In the genomic region with DNA sequence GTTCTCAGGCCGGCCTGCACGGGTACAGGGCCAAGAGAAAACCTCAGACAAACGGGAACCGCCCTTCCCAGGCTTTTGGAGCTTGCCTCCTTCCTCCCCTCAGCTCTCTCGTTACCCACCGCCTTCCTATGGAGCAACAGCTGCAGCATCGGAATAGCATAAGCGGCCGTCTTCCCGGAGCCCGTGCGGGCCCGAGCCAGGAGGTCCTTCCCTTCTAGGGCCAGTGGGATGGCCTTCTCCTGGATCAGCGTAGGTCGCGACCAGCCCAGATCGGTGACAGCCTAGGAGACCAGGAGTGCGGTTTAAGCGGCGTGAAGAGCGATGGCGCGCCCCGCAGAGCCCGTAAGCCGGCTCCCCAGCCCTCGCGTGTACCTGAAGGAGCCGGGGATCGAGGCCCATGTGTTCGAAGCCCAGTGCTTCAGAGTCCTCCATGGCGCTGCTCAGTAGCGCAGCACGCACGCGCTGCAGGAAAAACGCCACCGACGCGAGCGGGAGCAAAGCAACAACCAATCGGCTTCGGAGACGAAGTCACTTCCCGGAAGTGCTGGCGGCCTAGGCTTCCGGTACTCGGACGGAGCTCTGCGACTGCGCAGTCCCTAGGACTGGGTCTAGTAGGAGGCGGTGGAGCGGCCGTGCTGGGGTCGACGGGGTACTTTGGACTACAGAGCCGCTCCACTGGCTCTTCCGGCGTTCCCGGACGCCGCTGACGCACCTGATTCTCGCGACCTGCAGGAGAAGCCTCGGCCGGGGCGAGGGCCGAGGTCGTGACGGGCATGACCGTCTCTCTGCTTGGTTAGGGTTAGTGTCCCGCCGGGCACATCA, we compare ENCODE assay signal across 1 cellular context.
TF ChIP-seq lines count a peak whose summit lies in the region.

A gene with protein sequence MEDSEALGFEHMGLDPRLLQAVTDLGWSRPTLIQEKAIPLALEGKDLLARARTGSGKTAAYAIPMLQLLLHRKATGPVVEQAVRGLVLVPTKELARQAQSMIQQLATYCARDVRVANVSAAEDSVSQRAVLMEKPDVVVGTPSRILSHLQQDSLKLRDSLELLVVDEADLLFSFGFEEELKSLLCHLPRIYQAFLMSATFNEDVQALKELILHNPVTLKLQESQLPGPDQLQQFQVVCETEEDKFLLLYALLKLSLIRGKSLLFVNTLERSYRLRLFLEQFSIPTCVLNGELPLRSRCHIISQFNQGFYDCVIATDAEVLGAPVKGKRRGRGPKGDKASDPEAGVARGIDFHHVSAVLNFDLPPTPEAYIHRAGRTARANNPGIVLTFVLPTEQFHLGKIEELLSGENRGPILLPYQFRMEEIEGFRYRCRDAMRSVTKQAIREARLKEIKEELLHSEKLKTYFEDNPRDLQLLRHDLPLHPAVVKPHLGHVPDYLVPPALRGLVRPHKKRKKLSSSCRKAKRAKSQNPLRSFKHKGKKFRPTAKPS (minus strand): TSS at position 445 of the 822 bp plus-strand sequence. CDS start 13 bp downstream, at position 432.

TF ChIP-seq in GM12878, 131 proteins besides CTCF, POLR2A, EP300 and RAD21 (continued from another document and continues in another):
- TF ChIP-seq, protein P1, sequence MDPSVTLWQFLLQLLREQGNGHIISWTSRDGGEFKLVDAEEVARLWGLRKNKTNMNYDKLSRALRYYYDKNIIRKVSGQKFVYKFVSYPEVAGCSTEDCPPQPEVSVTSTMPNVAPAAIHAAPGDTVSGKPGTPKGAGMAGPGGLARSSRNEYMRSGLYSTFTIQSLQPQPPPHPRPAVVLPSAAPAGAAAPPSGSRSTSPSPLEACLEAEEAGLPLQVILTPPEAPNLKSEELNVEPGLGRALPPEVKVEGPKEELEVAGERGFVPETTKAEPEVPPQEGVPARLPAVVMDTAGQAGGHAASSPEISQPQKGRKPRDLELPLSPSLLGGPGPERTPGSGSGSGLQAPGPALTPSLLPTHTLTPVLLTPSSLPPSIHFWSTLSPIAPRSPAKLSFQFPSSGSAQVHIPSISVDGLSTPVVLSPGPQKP (IDR thresholded peaks at IDR 0.05; ENCODE audit: low read depth, low read length) = 0 out of 2 replicates have a peak, but pooled peaks have one; percentile 66
- TF ChIP-seq ZNF24 (IDR thresholded peaks at IDR 0.05) = no peak
- TF ChIP-seq SIN3A (IDR thresholded peaks at IDR 0.05; ENCODE audit: low read depth, low read length) = peak; percentile 93
- no peak for TF ChIP-seq CHD4 (IDR thresholded peaks at IDR 0.05)
- no peak for TF ChIP-seq IKZF2 (IDR thresholded peaks at IDR 0.05)
- no peak for TF ChIP-seq ASH2L (IDR thresholded peaks at IDR 0.05; ENCODE audit: borderline replicate concordance, low read depth)
- TF ChIP-seq BMI1 (IDR thresholded peaks at IDR 0.05; ENCODE audit: borderline replicate concordance) = no peak
- no peak for TF ChIP-seq RUNX3 (IDR thresholded peaks at IDR 0.05; ENCODE audit: low read length)
- TF ChIP-seq NRF1 (conservative IDR thresholded peaks at IDR 0.05; ENCODE audit: low read depth, low read length) = peak; percentile 74
- TF ChIP-seq, protein P2, sequence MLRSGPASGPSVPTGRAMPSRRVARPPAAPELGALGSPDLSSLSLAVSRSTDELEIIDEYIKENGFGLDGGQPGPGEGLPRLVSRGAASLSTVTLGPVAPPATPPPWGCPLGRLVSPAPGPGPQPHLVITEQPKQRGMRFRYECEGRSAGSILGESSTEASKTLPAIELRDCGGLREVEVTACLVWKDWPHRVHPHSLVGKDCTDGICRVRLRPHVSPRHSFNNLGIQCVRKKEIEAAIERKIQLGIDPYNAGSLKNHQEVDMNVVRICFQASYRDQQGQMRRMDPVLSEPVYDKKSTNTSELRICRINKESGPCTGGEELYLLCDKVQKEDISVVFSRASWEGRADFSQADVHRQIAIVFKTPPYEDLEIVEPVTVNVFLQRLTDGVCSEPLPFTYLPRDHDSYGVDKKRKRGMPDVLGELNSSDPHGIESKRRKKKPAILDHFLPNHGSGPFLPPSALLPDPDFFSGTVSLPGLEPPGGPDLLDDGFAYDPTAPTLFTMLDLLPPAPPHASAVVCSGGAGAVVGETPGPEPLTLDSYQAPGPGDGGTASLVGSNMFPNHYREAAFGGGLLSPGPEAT (IDR thresholded peaks at IDR 0.05; ENCODE audit: low read depth) = peak; percentile 80
- TF ChIP-seq RELA (IDR thresholded peaks at IDR 0.05; ENCODE audit: borderline replicate concordance, partially characterized antibody) = peak; percentile 21
- TF ChIP-seq NR2F1 (conservative IDR thresholded peaks at IDR 0.05) = peak; percentile 62
- TF ChIP-seq RCOR1 (conservative IDR thresholded peaks at IDR 0.05; ENCODE audit: low read depth, low read length) = no peak
- TF ChIP-seq, protein P3, sequence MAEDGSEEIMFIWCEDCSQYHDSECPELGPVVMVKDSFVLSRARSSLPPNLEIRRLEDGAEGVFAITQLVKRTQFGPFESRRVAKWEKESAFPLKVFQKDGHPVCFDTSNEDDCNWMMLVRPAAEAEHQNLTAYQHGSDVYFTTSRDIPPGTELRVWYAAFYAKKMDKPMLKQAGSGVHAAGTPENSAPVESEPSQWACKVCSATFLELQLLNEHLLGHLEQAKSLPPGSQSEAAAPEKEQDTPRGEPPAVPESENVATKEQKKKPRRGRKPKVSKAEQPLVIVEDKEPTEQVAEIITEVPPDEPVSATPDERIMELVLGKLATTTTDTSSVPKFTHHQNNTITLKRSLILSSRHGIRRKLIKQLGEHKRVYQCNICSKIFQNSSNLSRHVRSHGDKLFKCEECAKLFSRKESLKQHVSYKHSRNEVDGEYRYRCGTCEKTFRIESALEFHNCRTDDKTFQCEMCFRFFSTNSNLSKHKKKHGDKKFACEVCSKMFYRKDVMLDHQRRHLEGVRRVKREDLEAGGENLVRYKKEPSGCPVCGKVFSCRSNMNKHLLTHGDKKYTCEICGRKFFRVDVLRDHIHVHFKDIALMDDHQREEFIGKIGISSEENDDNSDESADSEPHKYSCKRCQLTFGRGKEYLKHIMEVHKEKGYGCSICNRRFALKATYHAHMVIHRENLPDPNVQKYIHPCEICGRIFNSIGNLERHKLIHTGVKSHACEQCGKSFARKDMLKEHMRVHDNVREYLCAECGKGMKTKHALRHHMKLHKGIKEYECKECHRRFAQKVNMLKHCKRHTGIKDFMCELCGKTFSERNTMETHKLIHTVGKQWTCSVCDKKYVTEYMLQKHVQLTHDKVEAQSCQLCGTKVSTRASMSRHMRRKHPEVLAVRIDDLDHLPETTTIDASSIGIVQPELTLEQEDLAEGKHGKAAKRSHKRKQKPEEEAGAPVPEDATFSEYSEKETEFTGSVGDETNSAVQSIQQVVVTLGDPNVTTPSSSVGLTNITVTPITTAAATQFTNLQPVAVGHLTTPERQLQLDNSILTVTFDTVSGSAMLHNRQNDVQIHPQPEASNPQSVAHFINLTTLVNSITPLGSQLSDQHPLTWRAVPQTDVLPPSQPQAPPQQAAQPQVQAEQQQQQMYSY (CRISPR knock-in tag; IDR thresholded peaks at IDR 0.05) = no peak
- TF ChIP-seq SP1 (IDR thresholded peaks at IDR 0.05; ENCODE audit: low read depth, low read length) = peak; percentile 63
- TF ChIP-seq, protein P4, sequence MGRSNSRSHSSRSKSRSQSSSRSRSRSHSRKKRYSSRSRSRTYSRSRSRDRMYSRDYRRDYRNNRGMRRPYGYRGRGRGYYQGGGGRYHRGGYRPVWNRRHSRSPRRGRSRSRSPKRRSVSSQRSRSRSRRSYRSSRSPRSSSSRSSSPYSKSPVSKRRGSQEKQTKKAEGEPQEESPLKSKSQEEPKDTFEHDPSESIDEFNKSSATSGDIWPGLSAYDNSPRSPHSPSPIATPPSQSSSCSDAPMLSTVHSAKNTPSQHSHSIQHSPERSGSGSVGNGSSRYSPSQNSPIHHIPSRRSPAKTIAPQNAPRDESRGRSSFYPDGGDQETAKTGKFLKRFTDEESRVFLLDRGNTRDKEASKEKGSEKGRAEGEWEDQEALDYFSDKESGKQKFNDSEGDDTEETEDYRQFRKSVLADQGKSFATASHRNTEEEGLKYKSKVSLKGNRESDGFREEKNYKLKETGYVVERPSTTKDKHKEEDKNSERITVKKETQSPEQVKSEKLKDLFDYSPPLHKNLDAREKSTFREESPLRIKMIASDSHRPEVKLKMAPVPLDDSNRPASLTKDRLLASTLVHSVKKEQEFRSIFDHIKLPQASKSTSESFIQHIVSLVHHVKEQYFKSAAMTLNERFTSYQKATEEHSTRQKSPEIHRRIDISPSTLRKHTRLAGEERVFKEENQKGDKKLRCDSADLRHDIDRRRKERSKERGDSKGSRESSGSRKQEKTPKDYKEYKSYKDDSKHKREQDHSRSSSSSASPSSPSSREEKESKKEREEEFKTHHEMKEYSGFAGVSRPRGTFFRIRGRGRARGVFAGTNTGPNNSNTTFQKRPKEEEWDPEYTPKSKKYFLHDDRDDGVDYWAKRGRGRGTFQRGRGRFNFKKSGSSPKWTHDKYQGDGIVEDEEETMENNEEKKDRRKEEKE (IDR thresholded peaks at IDR 0.05) = no peak
- TF ChIP-seq MTA3 (IDR thresholded peaks at IDR 0.05; ENCODE audit: borderline replicate concordance, low read length) = no peak
- peak; percentile 73 for TF ChIP-seq GATAD2B (conservative IDR thresholded peaks at IDR 0.05; ENCODE audit: low read depth)
- TF ChIP-seq SIX5 (IDR thresholded peaks at IDR 0.05; ENCODE audit: low read depth, low read length, severe bottlenecking) = no peak
- no peak for TF ChIP-seq MTA2 (IDR thresholded peaks at IDR 0.05; ENCODE audit: low read depth)
- no peak for TF ChIP-seq NFXL1 (IDR thresholded peaks at IDR 0.05; ENCODE audit: borderline replicate concordance)
- TF ChIP-seq TBL1XR1 (IDR thresholded peaks at IDR 0.05; ENCODE audit: low read depth, low read length) = no peak
- TF ChIP-seq, protein P5, sequence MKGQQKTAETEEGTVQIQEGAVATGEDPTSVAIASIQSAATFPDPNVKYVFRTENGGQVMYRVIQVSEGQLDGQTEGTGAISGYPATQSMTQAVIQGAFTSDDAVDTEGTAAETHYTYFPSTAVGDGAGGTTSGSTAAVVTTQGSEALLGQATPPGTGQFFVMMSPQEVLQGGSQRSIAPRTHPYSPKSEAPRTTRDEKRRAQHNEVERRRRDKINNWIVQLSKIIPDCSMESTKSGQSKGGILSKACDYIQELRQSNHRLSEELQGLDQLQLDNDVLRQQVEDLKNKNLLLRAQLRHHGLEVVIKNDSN (IDR thresholded peaks at IDR 0.05; ENCODE audit: borderline replicate concordance, extremely low read length, insufficient read depth, low read depth, low read length) = no peak
- TF ChIP-seq, protein P6, sequence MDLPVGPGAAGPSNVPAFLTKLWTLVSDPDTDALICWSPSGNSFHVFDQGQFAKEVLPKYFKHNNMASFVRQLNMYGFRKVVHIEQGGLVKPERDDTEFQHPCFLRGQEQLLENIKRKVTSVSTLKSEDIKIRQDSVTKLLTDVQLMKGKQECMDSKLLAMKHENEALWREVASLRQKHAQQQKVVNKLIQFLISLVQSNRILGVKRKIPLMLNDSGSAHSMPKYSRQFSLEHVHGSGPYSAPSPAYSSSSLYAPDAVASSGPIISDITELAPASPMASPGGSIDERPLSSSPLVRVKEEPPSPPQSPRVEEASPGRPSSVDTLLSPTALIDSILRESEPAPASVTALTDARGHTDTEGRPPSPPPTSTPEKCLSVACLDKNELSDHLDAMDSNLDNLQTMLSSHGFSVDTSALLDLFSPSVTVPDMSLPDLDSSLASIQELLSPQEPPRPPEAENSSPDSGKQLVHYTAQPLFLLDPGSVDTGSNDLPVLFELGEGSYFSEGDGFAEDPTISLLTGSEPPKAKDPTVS (IDR thresholded peaks at IDR 0.05; ENCODE audit: low read depth, low read length) = no peak
- no peak for TF ChIP-seq MYB (IDR thresholded peaks at IDR 0.05; ENCODE audit: borderline replicate concordance, low read depth, low read length)
- TF ChIP-seq, protein P7, sequence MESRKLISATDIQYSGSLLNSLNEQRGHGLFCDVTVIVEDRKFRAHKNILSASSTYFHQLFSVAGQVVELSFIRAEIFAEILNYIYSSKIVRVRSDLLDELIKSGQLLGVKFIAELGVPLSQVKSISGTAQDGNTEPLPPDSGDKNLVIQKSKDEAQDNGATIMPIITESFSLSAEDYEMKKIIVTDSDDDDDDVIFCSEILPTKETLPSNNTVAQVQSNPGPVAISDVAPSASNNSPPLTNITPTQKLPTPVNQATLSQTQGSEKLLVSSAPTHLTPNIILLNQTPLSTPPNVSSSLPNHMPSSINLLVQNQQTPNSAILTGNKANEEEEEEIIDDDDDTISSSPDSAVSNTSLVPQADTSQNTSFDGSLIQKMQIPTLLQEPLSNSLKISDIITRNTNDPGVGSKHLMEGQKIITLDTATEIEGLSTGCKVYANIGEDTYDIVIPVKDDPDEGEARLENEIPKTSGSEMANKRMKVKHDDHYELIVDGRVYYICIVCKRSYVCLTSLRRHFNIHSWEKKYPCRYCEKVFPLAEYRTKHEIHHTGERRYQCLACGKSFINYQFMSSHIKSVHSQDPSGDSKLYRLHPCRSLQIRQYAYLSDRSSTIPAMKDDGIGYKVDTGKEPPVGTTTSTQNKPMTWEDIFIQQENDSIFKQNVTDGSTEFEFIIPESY (IDR thresholded peaks at IDR 0.05) = no peak
- no peak for TF ChIP-seq CBX5 (IDR thresholded peaks at IDR 0.05; ENCODE audit: low read depth)
- TF ChIP-seq BHLHE40 (IDR thresholded peaks at IDR 0.05; ENCODE audit: borderline replicate concordance in 1 of 2, low read depth in 2 of 2, low read length in 1 of 2) = peak in 1 of 2 experiments; percentile 72; a peak in 2 of 4 replicates
- TF ChIP-seq, protein P8, sequence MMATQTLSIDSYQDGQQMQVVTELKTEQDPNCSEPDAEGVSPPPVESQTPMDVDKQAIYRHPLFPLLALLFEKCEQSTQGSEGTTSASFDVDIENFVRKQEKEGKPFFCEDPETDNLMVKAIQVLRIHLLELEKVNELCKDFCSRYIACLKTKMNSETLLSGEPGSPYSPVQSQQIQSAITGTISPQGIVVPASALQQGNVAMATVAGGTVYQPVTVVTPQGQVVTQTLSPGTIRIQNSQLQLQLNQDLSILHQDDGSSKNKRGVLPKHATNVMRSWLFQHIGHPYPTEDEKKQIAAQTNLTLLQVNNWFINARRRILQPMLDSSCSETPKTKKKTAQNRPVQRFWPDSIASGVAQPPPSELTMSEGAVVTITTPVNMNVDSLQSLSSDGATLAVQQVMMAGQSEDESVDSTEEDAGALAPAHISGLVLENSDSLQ (IDR thresholded peaks at IDR 0.05) = no peak
- peak; percentile 26; the same call in 1 of the 2 replicates for TF ChIP-seq NBN (IDR thresholded peaks at IDR 0.05)
- no peak for TF ChIP-seq TCF7 (IDR thresholded peaks at IDR 0.05; ENCODE audit: borderline replicate concordance)
- TF ChIP-seq JUNB (IDR thresholded peaks at IDR 0.05) = no peak
- peak; percentile 59; the same call in 1 of the 2 replicates for TF ChIP-seq BACH1 (IDR thresholded peaks at IDR 0.05; ENCODE audit: borderline replicate concordance)
- TF ChIP-seq CHD2 (IDR thresholded peaks at IDR 0.05; ENCODE audit: borderline replicate concordance, low read depth, low read length) = peak; percentile 93
